Comparison of ENCODE assay signal across 29 cellular contexts in genomic region chr12:20452496-20452895, GRCh38.
"Had no signal": no experiment of that assay in that cellular context is flagged by ENCODE, and none has a peak within 500 bp of the region (broad histone marks: within the 10 kb centered on the region; RNA-seq: fewer than 3 reads in every experiment).

No MANE protein-coding gene starts in this region.

- DNase-seq: dorsolateral prefrontal cortex; effector CD4-positive, alpha-beta T cell; endodermal cell; gastrocnemius medialis; heart left ventricle; hippocampal formation; left colon; left ventricle myocardium superior; lower lobe of right lung; naive thymus-derived CD8-positive, alpha-beta T cell; nephron progenitor cell; nucleus accumbens; ovary; posterior cingulate gyrus; psoas muscle; retina; stimulated activated CD4-positive, alpha-beta T cell treated with anti-CD3 and anti-CD28 coated beads, Interleukin-2, amount 100 ng/mL, for 24 hours; stimulated activated CD4-positive, alpha-beta T cell treated with anti-CD3 and anti-CD28 coated beads, Interleukin-4, amount 100 ng/mL, for 24 hours; stimulated activated naive CD4-positive, alpha-beta T cell treated with Interleukin-2 at 50 U/mL for 16 hours; upper lobe of left lung had no signal

- H3K4me1 ChIP-seq: gastrocnemius medialis, lower lobe of right lung, psoas muscle, upper lobe of left lung had no signal

- H3K36me3 ChIP-seq: gastrocnemius medialis, heart left ventricle, lower lobe of right lung, ovary, thoracic aorta, tibial nerve, upper lobe of left lung had no signal

- H3K4me1 Mint-ChIP-seq: naive thymus-derived CD8-positive, alpha-beta T cell; stimulated activated effector memory CD8-positive, alpha-beta T cell treated with anti-CD3 and anti-CD28 coated beads, Interleukin-12 subunit alpha, Interleukin-12 subunit beta, amount 100 ng/mL, for 72 hours had no signal

- H3K27ac Mint-ChIP-seq: endodermal cell; naive thymus-derived CD8-positive, alpha-beta T cell; nephron progenitor cell; stimulated activated effector memory CD8-positive, alpha-beta T cell treated with anti-CD3 and anti-CD28 coated beads, Interleukin-12 subunit alpha, Interleukin-12 subunit beta, amount 100 ng/mL, for 72 hours had no signal

- H3K9me3 ChIP-seq: gastrocnemius medialis, heart left ventricle, lower lobe of right lung, ovary, psoas muscle, thoracic aorta, tibial nerve, upper lobe of left lung had no signal

- ATAC-seq: esophagus mucosa; gastrocnemius medialis; heart left ventricle; left ventricle myocardium superior; lower lobe of right lung; naive thymus-derived CD8-positive, alpha-beta T cell; psoas muscle; sciatic nerve had no signal

- H3K4me3 ChIP-seq: dorsolateral prefrontal cortex, gastrocnemius medialis, heart left ventricle, lower lobe of right lung, ovary, psoas muscle, thoracic aorta, tibial nerve, upper lobe of left lung had no signal

- H3K9me3 Mint-ChIP-seq: endodermal cell; nephron progenitor cell; stimulated activated effector memory CD8-positive, alpha-beta T cell treated with anti-CD3 and anti-CD28 coated beads, Interleukin-12 subunit alpha, Interleukin-12 subunit beta, amount 100 ng/mL, for 72 hours had no signal

- H3K27me3 ChIP-seq: gastrocnemius medialis, heart left ventricle, ovary, tibial nerve, upper lobe of left lung had no signal

- H3K4me3 Mint-ChIP-seq: endodermal cell; naive thymus-derived CD8-positive, alpha-beta T cell; nephron progenitor cell; stimulated activated effector memory CD8-positive, alpha-beta T cell treated with anti-CD3 and anti-CD28 coated beads, Interleukin-12 subunit alpha, Interleukin-12 subunit beta, amount 100 ng/mL, for 72 hours had no signal

- H3K27ac ChIP-seq: dorsolateral prefrontal cortex, epithelial cell of prostate, gastrocnemius medialis, lower lobe of right lung, ovary, psoas muscle, thoracic aorta, tibial nerve, upper lobe of left lung had no signal

- H3K36me3 Mint-ChIP-seq: naive thymus-derived CD8-positive, alpha-beta T cell; stimulated activated effector memory CD8-positive, alpha-beta T cell treated with anti-CD3 and anti-CD28 coated beads, Interleukin-12 subunit alpha, Interleukin-12 subunit beta, amount 100 ng/mL, for 72 hours had no signal

- FAIRE-seq: colon, islet of Langerhans, urothelium cell line had no signal
